38 cellular contexts compared by ENCODE assay signal in the genomic region with DNA sequence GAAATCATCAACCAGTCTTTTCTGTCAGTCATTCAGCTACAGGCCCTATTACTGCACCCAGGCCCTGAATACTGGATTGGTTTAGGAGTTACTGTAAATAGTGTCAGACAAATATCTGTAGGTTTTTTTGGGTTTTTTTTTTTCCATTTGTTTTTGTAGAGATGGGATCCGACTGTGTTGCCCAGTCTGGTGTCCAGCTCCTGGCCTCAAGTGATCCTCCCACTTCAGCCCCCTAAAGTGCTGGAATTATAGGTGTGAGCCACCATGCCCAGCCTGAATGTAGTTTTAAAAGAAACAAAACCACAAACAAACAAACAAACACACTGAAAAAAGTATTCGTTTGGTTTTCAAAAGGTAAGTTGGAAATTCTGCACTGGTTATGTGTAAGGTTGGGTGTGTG.
"Had no signal": no experiment of that assay in that cellular context is flagged by ENCODE, and none has a peak within 500 bp of the region (broad histone marks: within the 10 kb centered on the region; RNA-seq: fewer than 3 reads in every experiment).

No MANE protein-coding gene starts in this region.

- H3K4me3 Mint-ChIP-seq: activated CD4-positive, alpha-beta memory T cell treated with anti-CD3 and anti-CD28 coated beads, Interleukin-2, amount 10 ng/mL, durations not matched to agents 7 days and 5 days; activated CD4-positive, alpha-beta T cell treated with anti-CD3 and anti-CD28 coated beads for 36 hours; activated CD4-positive, alpha-beta T cell treated with anti-CD3 and anti-CD28 coated beads, Interleukin-2, amount 10 ng/mL, durations not matched to agents 7 days and 5 days; activated CD8-positive, alpha-beta memory T cell treated with anti-CD3 and anti-CD28 coated beads, Interleukin-2, amount 10 ng/mL, durations not matched to agents 7 days and 5 days; activated CD8-positive, alpha-beta T cell treated with anti-CD3 and anti-CD28 coated beads, Interleukin-2, amount 10 ng/mL, durations not matched to agents 7 days and 5 days; activated naive CD8-positive, alpha-beta T cell treated with anti-CD3 and anti-CD28 coated beads for 36 hours; activated T-cell treated with anti-CD3 and anti-CD28 coated beads, Interleukin-2, amount 50 U/mL, for 24 hours; T-helper 1 cell treated with Interleukin-12 subunit alpha and Interleukin-12 subunit beta and Interleukin-4 antibody, amounts not matched to agents 30 μg/mL and 1 μg/mL, for 36 hours; T-helper 2 cell treated with Interferon-gamma antibody and Interleukin-4, amounts not matched to agents 5 μg/mL and 100 μg/mL, for 36 hours; WTC11 had no signal

- ATAC-seq: activated CD4-positive, alpha-beta T cell treated with anti-CD3 and anti-CD28 coated beads for 36 hours; activated CD4-positive, CD25-positive, alpha-beta regulatory T cell treated with anti-CD3 and anti-CD28 coated beads, Interleukin-2, amount 50 U/mL, for 24 hours; activated CD8-positive, alpha-beta memory T cell treated with anti-CD3 and anti-CD28 coated beads, Interleukin-2, amount 10 ng/mL, durations not matched to agents 7 days and 5 days; activated CD8-positive, alpha-beta T cell treated with anti-CD3 and anti-CD28 coated beads, Interleukin-2, amount 10 ng/mL, durations not matched to agents 7 days and 5 days; activated naive CD4-positive, alpha-beta T cell treated with anti-CD3 and anti-CD28 coated beads, Interleukin-2, amount 50 U/mL, for 72 hours; body of pancreas; WTC11 had no signal

- H3K27me3 Mint-ChIP-seq: activated CD4-positive, alpha-beta memory T cell treated with anti-CD3 and anti-CD28 coated beads, Interleukin-2, amount 10 ng/mL, durations not matched to agents 7 days and 5 days; activated CD4-positive, alpha-beta T cell treated with anti-CD3 and anti-CD28 coated beads for 36 hours; activated CD4-positive, alpha-beta T cell treated with anti-CD3 and anti-CD28 coated beads, Interleukin-2, amount 10 ng/mL, durations not matched to agents 7 days and 5 days; activated CD8-positive, alpha-beta memory T cell treated with anti-CD3 and anti-CD28 coated beads, Interleukin-2, amount 10 ng/mL, durations not matched to agents 7 days and 5 days; activated naive CD8-positive, alpha-beta T cell treated with anti-CD3 and anti-CD28 coated beads for 36 hours; activated T-cell treated with anti-CD3 and anti-CD28 coated beads, Interleukin-2, amount 50 U/mL, for 24 hours had no signal

- H3K27ac Mint-ChIP-seq: activated CD4-positive, alpha-beta memory T cell treated with anti-CD3 and anti-CD28 coated beads, Interleukin-2, amount 10 ng/mL, durations not matched to agents 7 days and 5 days; activated CD4-positive, alpha-beta T cell treated with anti-CD3 and anti-CD28 coated beads for 36 hours; activated CD4-positive, alpha-beta T cell treated with anti-CD3 and anti-CD28 coated beads, Interleukin-2, amount 10 ng/mL, durations not matched to agents 7 days and 5 days; activated CD8-positive, alpha-beta memory T cell treated with anti-CD3 and anti-CD28 coated beads, Interleukin-2, amount 10 ng/mL, durations not matched to agents 7 days and 5 days; activated CD8-positive, alpha-beta T cell treated with anti-CD3 and anti-CD28 coated beads, Interleukin-2, amount 10 ng/mL, durations not matched to agents 7 days and 5 days; activated naive CD4-positive, alpha-beta T cell treated with anti-CD3 and anti-CD28 coated beads, Interleukin-2, amount 50 U/mL, for 72 hours; activated naive CD8-positive, alpha-beta T cell treated with anti-CD3 and anti-CD28 coated beads for 36 hours; activated T-cell treated with anti-CD3 and anti-CD28 coated beads, Interleukin-2, amount 50 U/mL, for 24 hours; activated T-helper 2 cell treated with anti-CD3 and anti-CD28 coated beads, Interferon-gamma antibody, Interleukin-2, Interleukin-4, amounts not matched to agents 10 μg/mL and 5 μg/mL and 100 μg/mL, durations not matched to agents 14 hours and 24 hours and 36 hours; T-helper 1 cell treated with Interleukin-12 subunit alpha and Interleukin-12 subunit beta and Interleukin-4 antibody, amounts not matched to agents 30 μg/mL and 1 μg/mL, for 36 hours; T-helper 2 cell treated with Interferon-gamma antibody and Interleukin-4, amounts not matched to agents 5 μg/mL and 100 μg/mL, for 36 hours; WTC11 had no signal

- H3K4me3 ChIP-seq: adrenal gland, body of pancreas, breast epithelium had no signal

- H3K9me3 ChIP-seq: adrenal gland, body of pancreas, breast epithelium had no signal

- H3K4me1 ChIP-seq: adrenal gland, breast epithelium had no signal

- H3K9me3 Mint-ChIP-seq: activated CD4-positive, alpha-beta memory T cell treated with anti-CD3 and anti-CD28 coated beads, Interleukin-2, amount 10 ng/mL, durations not matched to agents 7 days and 5 days; activated CD4-positive, alpha-beta T cell treated with anti-CD3 and anti-CD28 coated beads, Interleukin-2, amount 10 ng/mL, durations not matched to agents 7 days and 5 days; activated naive CD4-positive, alpha-beta T cell treated with anti-CD3 and anti-CD28 coated beads, Interleukin-2, amount 50 U/mL, for 72 hours; activated naive CD8-positive, alpha-beta T cell treated with anti-CD3 and anti-CD28 coated beads for 36 hours; activated T-cell treated with anti-CD3 and anti-CD28 coated beads, Interleukin-2, amount 50 U/mL, for 24 hours; activated T-helper 2 cell treated with anti-CD3 and anti-CD28 coated beads, Interferon-gamma antibody, Interleukin-2, Interleukin-4, amounts not matched to agents 10 μg/mL and 5 μg/mL and 100 μg/mL, durations not matched to agents 14 hours and 24 hours and 36 hours; T-helper 1 cell treated with Interleukin-12 subunit alpha and Interleukin-12 subunit beta and Interleukin-4 antibody, amounts not matched to agents 30 μg/mL and 1 μg/mL, for 36 hours; T-helper 2 cell treated with Interferon-gamma antibody and Interleukin-4, amounts not matched to agents 5 μg/mL and 100 μg/mL, for 36 hours; WTC11 had no signal

- DNase-seq: activated CD4-positive, alpha-beta memory T cell treated with anti-CD3 and anti-CD28 coated beads, Interleukin-2, amount 10 ng/mL, durations not matched to agents 7 days and 5 days; activated CD4-positive, alpha-beta T cell treated with anti-CD3 and anti-CD28 coated beads for 1 hour; activated CD4-positive, alpha-beta T cell treated with anti-CD3 and anti-CD28 coated beads for 36 hours; activated CD4-positive, alpha-beta T cell treated with anti-CD3 and anti-CD28 coated beads for 48 hours; activated CD4-positive, alpha-beta T cell treated with anti-CD3 and anti-CD28 coated beads, Interleukin-2, amount 10 ng/mL, durations not matched to agents 7 days and 5 days; activated CD4-positive, alpha-beta T cell treated with anti-CD3 and anti-CD28 coated beads, Interleukin-2, amount 50 U/mL, for 48 hours; activated CD4-positive, CD25-positive, alpha-beta regulatory T cell; activated CD8-positive, alpha-beta memory T cell treated with anti-CD3 and anti-CD28 coated beads for 24 hours; activated CD8-positive, alpha-beta memory T cell treated with anti-CD3 and anti-CD28 coated beads, Interleukin-2, amount 10 ng/mL, durations not matched to agents 7 days and 5 days; activated CD8-positive, alpha-beta memory T cell treated with anti-CD3 and anti-CD28 coated beads, Interleukin-2, amount 50 U/mL, for 48 hours; activated CD8-positive, alpha-beta T cell treated with anti-CD3 and anti-CD28 coated beads, Interleukin-2, amount 10 ng/mL, durations not matched to agents 7 days and 5 days; activated effector memory CD4-positive, alpha-beta T cell treated with Interleukin-2 at 50 U/mL for 16 hours; activated gamma-delta T cell; activated naive CD4-positive, alpha-beta T cell treated with anti-CD3 and anti-CD28 coated beads, Interleukin-2, amount 50 U/mL, for 16 hours; activated naive CD4-positive, alpha-beta T cell treated with Interleukin-2 at 50 U/mL for 16 hours; activated naive CD8-positive, alpha-beta T cell treated with anti-CD3 and anti-CD28 coated beads for 36 hours; activated T-cell treated with anti-CD3 and anti-CD28 coated beads, Interleukin-2, amount 50 U/mL, for 24 hours; activated T-cell treated with anti-CD3 and anti-CD28 coated beads, Interleukin-2, amount 50 U/mL, for 48 hours; adrenal gland; amniotic stem cell; aorta; body of pancreas; brain microvascular endothelial cell; central memory CD4-positive, alpha-beta T cell; SW 1271; T-helper 1 cell; T-helper 2 cell; T-helper 9 cell; WERI-Rb-1 had no signal

- H3K36me3 Mint-ChIP-seq: activated CD8-positive, alpha-beta memory T cell treated with anti-CD3 and anti-CD28 coated beads, Interleukin-2, amount 10 ng/mL, durations not matched to agents 7 days and 5 days; activated naive CD4-positive, alpha-beta T cell treated with anti-CD3 and anti-CD28 coated beads, Interleukin-2, amount 50 U/mL, for 72 hours; activated naive CD8-positive, alpha-beta T cell treated with anti-CD3 and anti-CD28 coated beads for 36 hours; WTC11 had no signal

- H3K36me3 ChIP-seq: adrenal gland, brain microvascular endothelial cell, breast epithelium, WERI-Rb-1 had no signal

- FAIRE-seq: astrocyte, TTC549 had no signal

- H3K4me1 Mint-ChIP-seq: activated CD4-positive, alpha-beta memory T cell treated with anti-CD3 and anti-CD28 coated beads, Interleukin-2, amount 10 ng/mL, durations not matched to agents 7 days and 5 days; activated CD4-positive, alpha-beta T cell treated with anti-CD3 and anti-CD28 coated beads for 36 hours; activated CD4-positive, alpha-beta T cell treated with anti-CD3 and anti-CD28 coated beads, Interleukin-2, amount 10 ng/mL, durations not matched to agents 7 days and 5 days; activated CD8-positive, alpha-beta memory T cell treated with anti-CD3 and anti-CD28 coated beads, Interleukin-2, amount 10 ng/mL, durations not matched to agents 7 days and 5 days; activated naive CD8-positive, alpha-beta T cell treated with anti-CD3 and anti-CD28 coated beads for 36 hours had no signal

- H3K27ac ChIP-seq: adrenal gland, body of pancreas, brain microvascular endothelial cell, breast epithelium, WERI-Rb-1 had no signal

- H3K27me3 ChIP-seq: adrenal gland, body of pancreas, brain microvascular endothelial cell, breast epithelium had no signal
